Comparison of ENCODE assay signal across 29 cellular contexts in the genomic region with DNA sequence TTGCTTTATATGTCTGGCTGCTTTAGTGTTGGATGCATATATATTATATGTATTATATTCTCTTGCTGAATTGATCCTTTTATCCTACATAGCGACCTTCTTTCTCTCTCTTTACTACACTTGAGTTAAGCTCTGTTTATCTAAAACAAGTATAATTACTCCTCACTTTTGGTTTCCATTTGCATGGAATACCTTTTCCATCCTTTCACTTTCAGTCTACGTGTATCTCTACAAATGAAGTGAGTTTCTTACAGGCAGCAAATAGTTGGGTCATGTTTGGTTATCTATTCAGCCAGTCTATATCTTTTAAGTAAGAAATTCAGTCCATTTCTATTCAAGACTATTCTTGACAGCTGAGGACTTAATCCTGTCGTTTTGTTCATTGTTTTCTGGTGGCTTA.
"Had no signal": no experiment of that assay in that cellular context is flagged by ENCODE, and none has a peak within 500 bp of the region (broad histone marks: within the 10 kb centered on the region; RNA-seq: fewer than 3 reads in every experiment).

No MANE protein-coding gene starts in this region.

- H3K9ac ChIP-seq: neural progenitor cell had no signal

- DNase-seq: hypothalamus; immature natural killer cell; kidney; left colon; left lung; lower lobe of right lung; mammary epithelial cell; mesenchymal stem cell; naive B cell; natural killer cell; nephron progenitor cell; occipital lobe; ovary; right lobe of liver; stimulated activated CD4-positive, alpha-beta T cell treated with anti-CD3 and anti-CD28 coated beads, Interleukin-12 subunit alpha, Interleukin-12 subunit beta, amount 100 ng/mL, for 4 hours; stimulated activated CD4-positive, alpha-beta T cell treated with anti-CD3 and anti-CD28 coated beads, Interleukin-15, amount 100 ng/mL, for 24 hours; stimulated activated CD4-positive, alpha-beta T cell treated with anti-CD3 and anti-CD28 coated beads, Interleukin-2, amount 100 ng/mL, for 24 hours; stimulated activated CD4-positive, alpha-beta T cell treated with anti-CD3 and anti-CD28 coated beads, Interleukin-4, amount 100 ng/mL, for 1 hour; stimulated activated naive B cell treated with anti-CD40 and anti-IgM and Interleukin-4, amounts not matched to agents 10 μg/mL and 1 μg/mL and 100 μg/mL, for 72 hours; stimulated activated naive CD8-positive, alpha-beta T cell treated with anti-CD3 and anti-CD28 coated beads, Interleukin-15, Interleukin-2, amounts not matched to agents 100 U/mL and 50 U/mL, for 24 hours; stomach; testis; thyroid gland; transverse colon; upper lobe of left lung had no signal

- H3K4me2 ChIP-seq: neural progenitor cell had no signal

- H2AFZ ChIP-seq: neural progenitor cell had no signal

- H3K4me3 ChIP-seq: left lung, lower lobe of right lung, neural progenitor cell, ovary, right atrium auricular region, right lobe of liver, stomach, testis, thyroid gland, transverse colon, upper lobe of left lung, vagina had no signal

- H3K9me3 ChIP-seq: lower lobe of right lung, neutrophil, ovary, right lobe of liver, testis, thyroid gland, transverse colon, upper lobe of left lung, vagina had no signal

- H3K27ac ChIP-seq: left lung, lower lobe of right lung, neural progenitor cell, neutrophil, ovary, right atrium auricular region, right lobe of liver, stomach, testis, thyroid gland, transverse colon, upper lobe of left lung, vagina had no signal

- H3K36me3 ChIP-seq: left lung, lower lobe of right lung, neural progenitor cell, neutrophil, ovary, right atrium auricular region, right lobe of liver, stomach, thyroid gland, transverse colon, upper lobe of left lung, vagina had no signal

- H3K4me1 ChIP-seq: lower lobe of right lung, neural progenitor cell, right atrium auricular region, right lobe of liver, testis, thyroid gland, transverse colon, upper lobe of left lung had no signal

- ATAC-seq: left colon; left lung; lower lobe of right lung; natural killer cell; stimulated activated naive B cell treated with anti-CD40 and anti-IgM and Interleukin-4, amounts not matched to agents 10 μg/mL and 1 μg/mL and 100 μg/mL, for 72 hours; stimulated activated naive CD8-positive, alpha-beta T cell treated with anti-CD3 and anti-CD28 coated beads, Interleukin-15, Interleukin-2, amounts not matched to agents 100 U/mL and 50 U/mL, for 24 hours had no signal

- H3K27me3 ChIP-seq: left lung, neural progenitor cell, neutrophil, ovary, right atrium auricular region, right lobe of liver, stomach, testis, thyroid gland, transverse colon, upper lobe of left lung, vagina had no signal
